Comparison of ENCODE assay signal across 23 cellular contexts in the genomic region with DNA sequence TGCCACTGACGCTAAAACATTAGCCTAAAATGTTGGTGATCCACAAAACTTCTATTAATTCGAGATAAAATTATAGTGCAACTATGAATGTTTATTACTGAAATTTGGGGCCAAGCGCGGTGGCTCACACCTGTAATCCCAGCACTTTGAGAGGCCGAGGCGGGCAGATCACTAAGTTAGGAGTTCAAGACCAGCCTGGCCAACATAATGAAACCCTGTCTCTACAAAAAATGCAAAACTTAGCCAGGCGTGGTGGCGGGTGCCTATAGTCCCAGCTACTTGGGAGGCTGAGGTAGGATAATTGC. TPM values are rescaled to one million over a fixed set of nuclear protein-coding genes. Genes with fewer than 3 reads are reported as not detected.
"Had no signal": no experiment of that assay in that cellular context is flagged by ENCODE, and none has a peak within 500 bp of the region (broad histone marks: within the 10 kb centered on the region; RNA-seq: fewer than 3 reads in every experiment).

No MANE protein-coding gene starts in this region.

RNA-seq across cellular contexts. Expression of a gene that starts 6.4 kb away (rescaled TPM):
- total RNA-seq: colonic mucosa; endodermal cell; endothelial cell of umbilical vein; epithelial cell of proximal tubule; esophagus muscularis mucosa; fibroblast of lung; foreskin keratinocyte; gastroesophageal sphincter; heart right ventricle; kidney epithelial cell; left cardiac atrium; left lung; lung microvascular endothelial cell; mucosa of gallbladder; naive thymus-derived CD4-positive, alpha-beta T cell; omental fat pad; pancreas; posterior vena cava; pulmonary artery endothelial cell; spleen; upper lobe of left lung had no signal
- polyA plus RNA-seq: endothelial cell of umbilical vein; fibroblast of lung; foreskin keratinocyte; heart right ventricle; naive thymus-derived CD4-positive, alpha-beta T cell; pancreas; spleen had no signal

RNA-seq across cellular contexts. Expression of a gene that starts 13.5 kb away (rescaled TPM):
- total RNA-seq: colonic mucosa; endodermal cell; endothelial cell of umbilical vein; epithelial cell of proximal tubule; esophagus muscularis mucosa; fibroblast of lung; foreskin keratinocyte; gastroesophageal sphincter; heart right ventricle; kidney epithelial cell; left cardiac atrium; left lung; lower leg skin; lung microvascular endothelial cell; mucosa of gallbladder; naive thymus-derived CD4-positive, alpha-beta T cell; omental fat pad; pancreas; posterior vena cava; pulmonary artery endothelial cell; spleen; testis; upper lobe of left lung had no signal
- polyA plus RNA-seq: endothelial cell of umbilical vein; fibroblast of lung; foreskin keratinocyte; heart right ventricle; naive thymus-derived CD4-positive, alpha-beta T cell; pancreas; spleen had no signal

RNA-seq across cellular contexts. Expression of a gene that starts 39.8 kb away (rescaled TPM):
- total RNA-seq: endothelial cell of umbilical vein, esophagus muscularis mucosa, fibroblast of lung, gastroesophageal sphincter, kidney epithelial cell, lung microvascular endothelial cell, pulmonary artery endothelial cell had no signal
- polyA plus RNA-seq: fibroblast of lung; naive thymus-derived CD4-positive, alpha-beta T cell had no signal

RNA-seq across cellular contexts. Expression of a gene that starts 49.6 kb away (rescaled TPM):
- total RNA-seq: endodermal cell; endothelial cell of umbilical vein; epithelial cell of proximal tubule; esophagus muscularis mucosa; fibroblast of lung; foreskin keratinocyte; gastroesophageal sphincter; heart right ventricle; kidney epithelial cell; left cardiac atrium; left lung; lower leg skin; lung microvascular endothelial cell; mucosa of gallbladder; naive thymus-derived CD4-positive, alpha-beta T cell; omental fat pad; pancreas; posterior vena cava; pulmonary artery endothelial cell; spleen; upper lobe of left lung had no signal
- polyA plus RNA-seq: endothelial cell of umbilical vein; fibroblast of lung; foreskin keratinocyte; heart right ventricle; naive thymus-derived CD4-positive, alpha-beta T cell had no signal
